ENCODE assay signal across 1 cellular context in the genomic region with DNA sequence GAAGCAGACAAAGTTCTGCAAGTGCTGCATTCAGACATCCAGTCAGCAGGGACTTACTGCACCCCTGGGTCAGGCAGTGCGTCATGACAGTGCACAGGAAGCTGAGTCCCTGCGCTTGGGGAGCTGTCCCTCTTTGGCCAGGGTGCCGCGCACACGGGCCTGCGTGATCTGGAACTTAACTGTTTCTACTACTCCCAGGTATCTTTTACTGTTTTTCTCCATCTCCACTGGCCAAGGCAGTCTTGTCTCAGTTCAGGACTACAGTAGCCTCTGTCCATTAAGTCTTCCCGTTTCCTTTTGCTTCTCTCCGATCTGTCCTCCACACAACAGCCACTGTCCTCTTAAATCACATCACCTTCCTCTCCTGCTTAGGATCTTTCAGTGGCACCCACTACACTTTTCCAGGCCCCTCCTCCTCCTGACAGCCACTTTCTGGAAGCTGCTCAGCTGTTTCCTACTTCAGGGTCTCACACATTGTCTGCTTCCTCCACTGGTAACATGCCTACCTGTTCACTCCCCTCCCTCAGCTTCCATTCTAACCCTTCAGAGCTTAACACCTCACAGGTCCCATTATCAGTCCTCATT.
TF ChIP-seq lines count a peak whose summit lies in the region.

No MANE protein-coding gene starts in this region.

TF ChIP-seq in HepG2, 621 proteins besides CTCF, POLR2A, EP300 and RAD21 (continued from another document and continues in another):
- TF ChIP-seq, protein P1, sequence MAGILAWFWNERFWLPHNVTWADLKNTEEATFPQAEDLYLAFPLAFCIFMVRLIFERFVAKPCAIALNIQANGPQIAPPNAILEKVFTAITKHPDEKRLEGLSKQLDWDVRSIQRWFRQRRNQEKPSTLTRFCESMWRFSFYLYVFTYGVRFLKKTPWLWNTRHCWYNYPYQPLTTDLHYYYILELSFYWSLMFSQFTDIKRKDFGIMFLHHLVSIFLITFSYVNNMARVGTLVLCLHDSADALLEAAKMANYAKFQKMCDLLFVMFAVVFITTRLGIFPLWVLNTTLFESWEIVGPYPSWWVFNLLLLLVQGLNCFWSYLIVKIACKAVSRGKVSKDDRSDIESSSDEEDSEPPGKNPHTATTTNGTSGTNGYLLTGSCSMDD (CRISPR knock-in tag; IDR thresholded peaks at IDR 0.05) = no peak
- TF ChIP-seq ZNF670 (CRISPR knock-in tag; IDR thresholded peaks at IDR 0.05; ENCODE audit: borderline replicate concordance) (peak; percentile 63; the same call in 1 of the 2 replicates), HDAC1 (CRISPR knock-in tag; IDR thresholded peaks at IDR 0.05) (no peak), MED1 (CRISPR knock-in tag; IDR thresholded peaks at IDR 0.05) (peak; percentile 5), POLR2AphosphoS5 (IDR thresholded peaks at IDR 0.05; ENCODE audit: low read depth, low read length) (peak; percentile 73; the same call in 1 of the 2 replicates), HNRNPK (IDR thresholded peaks at IDR 0.05; ENCODE audit: low read depth, low read length, poor library complexity, severe bottlenecking) (peak; percentile 39), REL (CRISPR knock-in tag; conservative IDR thresholded peaks at IDR 0.05) (no peak), AHR (CRISPR knock-in tag; IDR thresholded peaks at IDR 0.05) (0 out of 2 replicates have a peak, but pooled peaks have one; percentile 37), BHLHE40 (IDR thresholded peaks at IDR 0.05; ENCODE audit: low read length) (no peak), ELF3 (CRISPR knock-in tag; IDR thresholded peaks at IDR 0.05) (no peak), ZNF577 (CRISPR knock-in tag; IDR thresholded peaks at IDR 0.05; ENCODE audit: borderline replicate concordance, low read depth) (no peak), ZFP37 (CRISPR knock-in tag; IDR thresholded peaks at IDR 0.05; ENCODE audit: borderline replicate concordance) (no peak; the same call in 1 of the 2 replicates), KDM4B (CRISPR knock-in tag; IDR thresholded peaks at IDR 0.05) (no peak), MTF1 (CRISPR knock-in tag; IDR thresholded peaks at IDR 0.05) (no peak), MAFK (conservative IDR thresholded peaks at IDR 0.05 in 1 of 2, IDR thresholded peaks at IDR 0.05 in 1 of 2; ENCODE audit: low read length in 2 of 2) (no peak), RARG (CRISPR knock-in tag; IDR thresholded peaks at IDR 0.05; ENCODE audit: low read depth) (no peak), ZBTB3 (CRISPR knock-in tag; IDR thresholded peaks at IDR 0.05; ENCODE audit: borderline replicate concordance, low read depth) (0 out of 2 replicates have a peak, but pooled peaks have one; percentile 11), ZFP36L1 (CRISPR knock-in tag; IDR thresholded peaks at IDR 0.05) (0 out of 2 replicates have a peak, but pooled peaks have one; percentile 28), ZBTB38 (CRISPR knock-in tag; IDR thresholded peaks at IDR 0.05) (peak; percentile 97), HMG20B (CRISPR knock-in tag; conservative IDR thresholded peaks at IDR 0.05) (no peak), ZNF557 (CRISPR knock-in tag; IDR thresholded peaks at IDR 0.05) (no peak), ZNF501 (CRISPR knock-in tag; IDR thresholded peaks at IDR 0.05) (peak; percentile 37; the same call in 1 of the 2 replicates), ZNF615 (CRISPR knock-in tag; IDR thresholded peaks at IDR 0.05; ENCODE audit: borderline replicate concordance) (no peak), ZNF430 (CRISPR knock-in tag; IDR thresholded peaks at IDR 0.05) (0 out of 2 replicates have a peak, but pooled peaks have one; percentile 43), RARA (CRISPR knock-in tag; IDR thresholded peaks at IDR 0.05) (peak; percentile 6; the same call in 1 of the 2 replicates), ZKSCAN1 (IDR thresholded peaks at IDR 0.05; ENCODE audit: low read length) (no peak), CHCHD3 (CRISPR knock-in tag; IDR thresholded peaks at IDR 0.05) (no peak), GATA4 (IDR thresholded peaks at IDR 0.05; ENCODE audit: borderline replicate concordance, low read depth) (peak; percentile 27; the same call in 1 of the 2 replicates), ZNF772 (CRISPR knock-in tag; IDR thresholded peaks at IDR 0.05) (peak; percentile 47; the same call in 1 of the 2 replicates), ZNF546 (CRISPR knock-in tag; conservative IDR thresholded peaks at IDR 0.05) (no peak), ZNF709 (CRISPR knock-in tag; IDR thresholded peaks at IDR 0.05) (no peak), BCL6 (CRISPR knock-in tag; IDR thresholded peaks at IDR 0.05) (no peak)
- TF ChIP-seq, protein P2, sequence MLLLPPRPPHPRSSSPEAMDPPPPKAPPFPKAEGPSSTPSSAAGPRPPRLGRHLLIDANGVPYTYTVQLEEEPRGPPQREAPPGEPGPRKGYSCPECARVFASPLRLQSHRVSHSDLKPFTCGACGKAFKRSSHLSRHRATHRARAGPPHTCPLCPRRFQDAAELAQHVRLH (CRISPR knock-in tag; IDR thresholded peaks at IDR 0.05; ENCODE audit: borderline replicate concordance, low read depth) = no peak
- TF ChIP-seq, protein P3, sequence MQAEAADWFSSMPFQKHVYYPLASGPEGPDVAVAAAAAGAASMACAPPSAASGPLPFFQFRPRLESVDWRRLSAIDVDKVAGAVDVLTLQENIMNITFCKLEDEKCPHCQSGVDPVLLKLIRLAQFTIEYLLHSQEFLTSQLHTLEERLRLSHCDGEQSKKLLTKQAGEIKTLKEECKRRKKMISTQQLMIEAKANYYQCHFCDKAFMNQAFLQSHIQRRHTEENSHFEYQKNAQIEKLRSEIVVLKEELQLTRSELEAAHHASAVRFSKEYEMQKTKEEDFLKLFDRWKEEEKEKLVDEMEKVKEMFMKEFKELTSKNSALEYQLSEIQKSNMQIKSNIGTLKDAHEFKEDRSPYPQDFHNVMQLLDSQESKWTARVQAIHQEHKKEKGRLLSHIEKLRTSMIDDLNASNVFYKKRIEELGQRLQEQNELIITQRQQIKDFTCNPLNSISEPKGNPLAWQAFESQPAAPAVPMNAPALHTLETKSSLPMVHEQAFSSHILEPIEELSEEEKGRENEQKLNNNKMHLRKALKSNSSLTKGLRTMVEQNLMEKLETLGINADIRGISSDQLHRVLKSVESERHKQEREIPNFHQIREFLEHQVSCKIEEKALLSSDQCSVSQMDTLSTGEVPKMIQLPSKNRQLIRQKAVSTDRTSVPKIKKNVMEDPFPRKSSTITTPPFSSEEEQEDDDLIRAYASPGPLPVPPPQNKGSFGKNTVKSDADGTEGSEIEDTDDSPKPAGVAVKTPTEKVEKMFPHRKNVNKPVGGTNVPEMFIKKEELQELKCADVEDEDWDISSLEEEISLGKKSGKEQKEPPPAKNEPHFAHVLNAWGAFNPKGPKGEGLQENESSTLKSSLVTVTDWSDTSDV (CRISPR knock-in tag; IDR thresholded peaks at IDR 0.05) = no peak
- TF ChIP-seq, protein P4, sequence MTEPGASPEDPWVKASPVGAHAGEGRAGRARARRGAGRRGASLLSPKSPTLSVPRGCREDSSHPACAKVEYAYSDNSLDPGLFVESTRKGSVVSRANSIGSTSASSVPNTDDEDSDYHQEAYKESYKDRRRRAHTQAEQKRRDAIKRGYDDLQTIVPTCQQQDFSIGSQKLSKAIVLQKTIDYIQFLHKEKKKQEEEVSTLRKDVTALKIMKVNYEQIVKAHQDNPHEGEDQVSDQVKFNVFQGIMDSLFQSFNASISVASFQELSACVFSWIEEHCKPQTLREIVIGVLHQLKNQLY (CRISPR knock-in tag; IDR thresholded peaks at IDR 0.05) = 0 out of 2 replicates have a peak, but pooled peaks have one; percentile 30
- TF ChIP-seq, protein P5, sequence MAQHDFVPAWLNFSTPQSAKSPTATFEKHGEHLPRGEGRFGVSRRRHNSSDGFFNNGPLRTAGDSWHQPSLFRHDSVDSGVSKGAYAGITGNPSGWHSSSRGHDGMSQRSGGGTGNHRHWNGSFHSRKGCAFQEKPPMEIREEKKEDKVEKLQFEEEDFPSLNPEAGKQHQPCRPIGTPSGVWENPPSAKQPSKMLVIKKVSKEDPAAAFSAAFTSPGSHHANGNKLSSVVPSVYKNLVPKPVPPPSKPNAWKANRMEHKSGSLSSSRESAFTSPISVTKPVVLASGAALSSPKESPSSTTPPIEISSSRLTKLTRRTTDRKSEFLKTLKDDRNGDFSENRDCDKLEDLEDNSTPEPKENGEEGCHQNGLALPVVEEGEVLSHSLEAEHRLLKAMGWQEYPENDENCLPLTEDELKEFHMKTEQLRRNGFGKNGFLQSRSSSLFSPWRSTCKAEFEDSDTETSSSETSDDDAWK (CRISPR knock-in tag; IDR thresholded peaks at IDR 0.05) = no peak
- TF ChIP-seq, protein P6, sequence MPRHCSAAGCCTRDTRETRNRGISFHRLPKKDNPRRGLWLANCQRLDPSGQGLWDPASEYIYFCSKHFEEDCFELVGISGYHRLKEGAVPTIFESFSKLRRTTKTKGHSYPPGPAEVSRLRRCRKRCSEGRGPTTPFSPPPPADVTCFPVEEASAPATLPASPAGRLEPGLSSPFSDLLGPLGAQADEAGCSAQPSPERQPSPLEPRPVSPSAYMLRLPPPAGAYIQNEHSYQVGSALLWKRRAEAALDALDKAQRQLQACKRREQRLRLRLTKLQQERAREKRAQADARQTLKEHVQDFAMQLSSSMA (CRISPR knock-in tag; IDR thresholded peaks at IDR 0.05) = no peak
- TF ChIP-seq, protein P7, sequence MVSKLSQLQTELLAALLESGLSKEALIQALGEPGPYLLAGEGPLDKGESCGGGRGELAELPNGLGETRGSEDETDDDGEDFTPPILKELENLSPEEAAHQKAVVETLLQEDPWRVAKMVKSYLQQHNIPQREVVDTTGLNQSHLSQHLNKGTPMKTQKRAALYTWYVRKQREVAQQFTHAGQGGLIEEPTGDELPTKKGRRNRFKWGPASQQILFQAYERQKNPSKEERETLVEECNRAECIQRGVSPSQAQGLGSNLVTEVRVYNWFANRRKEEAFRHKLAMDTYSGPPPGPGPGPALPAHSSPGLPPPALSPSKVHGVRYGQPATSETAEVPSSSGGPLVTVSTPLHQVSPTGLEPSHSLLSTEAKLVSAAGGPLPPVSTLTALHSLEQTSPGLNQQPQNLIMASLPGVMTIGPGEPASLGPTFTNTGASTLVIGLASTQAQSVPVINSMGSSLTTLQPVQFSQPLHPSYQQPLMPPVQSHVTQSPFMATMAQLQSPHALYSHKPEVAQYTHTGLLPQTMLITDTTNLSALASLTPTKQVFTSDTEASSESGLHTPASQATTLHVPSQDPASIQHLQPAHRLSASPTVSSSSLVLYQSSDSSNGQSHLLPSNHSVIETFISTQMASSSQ (IDR thresholded peaks at IDR 0.05; ENCODE audit: low read depth) = no peak
- TF ChIP-seq, protein P7 (CRISPR knock-in tag; IDR thresholded peaks at IDR 0.05; ENCODE audit: borderline replicate concordance) = no peak
- TF ChIP-seq, protein P8, sequence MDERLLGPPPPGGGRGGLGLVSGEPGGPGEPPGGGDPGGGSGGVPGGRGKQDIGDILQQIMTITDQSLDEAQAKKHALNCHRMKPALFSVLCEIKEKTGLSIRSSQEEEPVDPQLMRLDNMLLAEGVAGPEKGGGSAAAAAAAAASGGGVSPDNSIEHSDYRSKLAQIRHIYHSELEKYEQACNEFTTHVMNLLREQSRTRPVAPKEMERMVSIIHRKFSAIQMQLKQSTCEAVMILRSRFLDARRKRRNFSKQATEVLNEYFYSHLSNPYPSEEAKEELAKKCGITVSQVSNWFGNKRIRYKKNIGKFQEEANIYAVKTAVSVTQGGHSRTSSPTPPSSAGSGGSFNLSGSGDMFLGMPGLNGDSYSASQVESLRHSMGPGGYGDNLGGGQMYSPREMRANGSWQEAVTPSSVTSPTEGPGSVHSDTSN (CRISPR knock-in tag; IDR thresholded peaks at IDR 0.05) = no peak
- TF ChIP-seq, protein P9, sequence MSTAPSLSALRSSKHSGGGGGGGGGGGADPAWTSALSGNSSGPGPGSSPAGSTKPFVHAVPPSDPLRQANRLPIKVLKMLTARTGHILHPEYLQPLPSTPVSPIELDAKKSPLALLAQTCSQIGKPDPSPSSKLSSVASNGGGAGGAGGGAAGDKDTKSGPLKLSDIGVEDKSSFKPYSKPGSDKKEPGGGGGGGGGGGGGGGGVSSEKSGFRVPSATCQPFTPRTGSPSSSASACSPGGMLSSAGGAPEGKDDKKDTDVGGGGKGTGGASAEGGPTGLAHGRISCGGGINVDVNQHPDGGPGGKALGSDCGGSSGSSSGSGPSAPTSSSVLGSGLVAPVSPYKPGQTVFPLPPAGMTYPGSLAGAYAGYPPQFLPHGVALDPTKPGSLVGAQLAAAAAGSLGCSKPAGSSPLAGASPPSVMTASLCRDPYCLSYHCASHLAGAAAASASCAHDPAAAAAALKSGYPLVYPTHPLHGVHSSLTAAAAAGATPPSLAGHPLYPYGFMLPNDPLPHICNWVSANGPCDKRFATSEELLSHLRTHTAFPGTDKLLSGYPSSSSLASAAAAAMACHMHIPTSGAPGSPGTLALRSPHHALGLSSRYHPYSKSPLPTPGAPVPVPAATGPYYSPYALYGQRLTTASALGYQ (CRISPR knock-in tag; IDR thresholded peaks at IDR 0.05) = no peak
- TF ChIP-seq, protein P10, sequence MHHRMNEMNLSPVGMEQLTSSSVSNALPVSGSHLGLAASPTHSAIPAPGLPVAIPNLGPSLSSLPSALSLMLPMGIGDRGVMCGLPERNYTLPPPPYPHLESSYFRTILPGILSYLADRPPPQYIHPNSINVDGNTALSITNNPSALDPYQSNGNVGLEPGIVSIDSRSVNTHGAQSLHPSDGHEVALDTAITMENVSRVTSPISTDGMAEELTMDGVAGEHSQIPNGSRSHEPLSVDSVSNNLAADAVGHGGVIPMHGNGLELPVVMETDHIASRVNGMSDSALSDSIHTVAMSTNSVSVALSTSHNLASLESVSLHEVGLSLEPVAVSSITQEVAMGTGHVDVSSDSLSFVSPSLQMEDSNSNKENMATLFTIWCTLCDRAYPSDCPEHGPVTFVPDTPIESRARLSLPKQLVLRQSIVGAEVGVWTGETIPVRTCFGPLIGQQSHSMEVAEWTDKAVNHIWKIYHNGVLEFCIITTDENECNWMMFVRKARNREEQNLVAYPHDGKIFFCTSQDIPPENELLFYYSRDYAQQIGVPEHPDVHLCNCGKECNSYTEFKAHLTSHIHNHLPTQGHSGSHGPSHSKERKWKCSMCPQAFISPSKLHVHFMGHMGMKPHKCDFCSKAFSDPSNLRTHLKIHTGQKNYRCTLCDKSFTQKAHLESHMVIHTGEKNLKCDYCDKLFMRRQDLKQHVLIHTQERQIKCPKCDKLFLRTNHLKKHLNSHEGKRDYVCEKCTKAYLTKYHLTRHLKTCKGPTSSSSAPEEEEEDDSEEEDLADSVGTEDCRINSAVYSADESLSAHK (CRISPR knock-in tag; IDR thresholded peaks at IDR 0.05; ENCODE audit: borderline replicate concordance) = peak; percentile 41; the same call in 1 of the 2 replicates
